Comparison of ENCODE assay signal across 18 cellular contexts in the genomic region with DNA sequence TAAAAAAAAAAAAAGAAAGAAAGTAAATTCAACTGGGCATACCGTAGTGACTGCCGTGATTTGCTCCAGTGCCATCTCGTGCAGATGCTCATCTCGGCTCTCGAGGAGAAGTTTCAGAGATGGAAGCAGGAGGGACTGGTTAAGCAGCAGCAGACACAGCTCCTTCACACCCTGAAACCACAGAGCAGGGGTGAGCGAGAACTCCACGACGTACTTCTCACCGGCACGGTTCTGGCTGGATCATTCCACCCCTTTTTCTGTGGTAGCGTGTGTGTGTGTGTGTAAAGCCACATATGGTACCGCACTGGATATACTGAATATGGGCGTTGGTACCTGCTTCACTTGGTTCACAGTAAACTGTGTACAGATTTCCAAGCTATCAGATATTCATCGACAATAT.
"Had no signal": no experiment of that assay in that cellular context is flagged by ENCODE, and none has a peak within 500 bp of the region (broad histone marks: within the 10 kb centered on the region; RNA-seq: fewer than 3 reads in every experiment).

No MANE protein-coding gene starts in this region.

- H3K27me3 Mint-ChIP-seq: activated naive CD4-positive, alpha-beta T cell treated with anti-CD3 and anti-CD28 coated beads, Interleukin-2, amount 10 ng/mL, durations not matched to agents 7 days and 5 days; stimulated activated naive B cell treated with anti-CD40 and anti-IgM and Interleukin-4, amounts not matched to agents 10 μg/mL and 1 μg/mL and 100 μg/mL, for 72 hours had no signal

- H3K36me3 ChIP-seq: neural progenitor cell, prostate gland, thoracic aorta had no signal

- H3K27me3 ChIP-seq: ascending aorta, esophagus muscularis mucosa, heart right ventricle, neural progenitor cell, right atrium auricular region had no signal

- H3K4me3 ChIP-seq: ascending aorta, esophagus muscularis mucosa, heart right ventricle, neural progenitor cell, prostate gland, right atrium auricular region, SK-N-MC, thoracic aorta had no signal

- H3K27ac ChIP-seq: ascending aorta, esophagus muscularis mucosa, heart right ventricle, neural progenitor cell, prostate gland, right atrium auricular region, SK-N-MC, thoracic aorta had no signal

- H3K4me3 Mint-ChIP-seq: activated CD4-positive, alpha-beta T cell treated with anti-CD3 and anti-CD28 coated beads, Interleukin-2, amount 10 ng/mL, durations not matched to agents 24 days and 14 days; activated naive CD4-positive, alpha-beta T cell treated with anti-CD3 and anti-CD28 coated beads, Interleukin-2, amount 10 ng/mL, durations not matched to agents 7 days and 5 days; neural progenitor cell; stimulated activated naive B cell treated with anti-CD40 and anti-IgM and Interleukin-4, amounts not matched to agents 10 μg/mL and 1 μg/mL and 100 μg/mL, for 72 hours had no signal

- H3K27ac Mint-ChIP-seq: activated CD4-positive, alpha-beta T cell treated with anti-CD3 and anti-CD28 coated beads, Interleukin-2, amount 10 ng/mL, durations not matched to agents 24 days and 14 days; activated naive CD4-positive, alpha-beta T cell treated with anti-CD3 and anti-CD28 coated beads, Interleukin-2, amount 10 ng/mL, durations not matched to agents 7 days and 5 days; neural progenitor cell; stimulated activated naive B cell treated with anti-CD40 and anti-IgM and Interleukin-4, amounts not matched to agents 10 μg/mL and 1 μg/mL and 100 μg/mL, for 72 hours had no signal

- H3K9me3 ChIP-seq: ascending aorta, esophagus muscularis mucosa, heart right ventricle, prostate gland, right atrium auricular region, thoracic aorta had no signal

- H3K4me1 ChIP-seq: ascending aorta, heart right ventricle, neural progenitor cell, prostate gland, right atrium auricular region had no signal

- DNase-seq: activated CD4-positive, alpha-beta T cell treated with anti-CD3 and anti-CD28 coated beads, Interleukin-2, amount 10 ng/mL, durations not matched to agents 24 days and 14 days; activated CD4-positive, CD25-positive, alpha-beta regulatory T cell; activated CD8-positive, alpha-beta memory T cell treated with anti-CD3 and anti-CD28 coated beads, Interleukin-2, amount 50 U/mL, for 4 hours; activated naive CD4-positive, alpha-beta T cell treated with anti-CD3 and anti-CD28 coated beads, Interleukin-2, amount 10 ng/mL, durations not matched to agents 7 days and 5 days; activated T-cell treated with anti-CD3 and anti-CD28 coated beads, Interleukin-2, amount 50 U/mL, for 4 hours; effector CD4-positive, alpha-beta T cell; heart right ventricle; left ventricle myocardium superior; stimulated activated CD4-positive, alpha-beta T cell treated with anti-CD3 and anti-CD28 coated beads, Interleukin-12 subunit alpha, Interleukin-12 subunit beta, amount 100 ng/mL, for 4 hours; stimulated activated naive B cell treated with anti-CD40 and anti-IgM and Interleukin-4, amounts not matched to agents 10 μg/mL and 1 μg/mL and 100 μg/mL, for 72 hours; T-helper 9 cell had no signal

- H3K4me1 Mint-ChIP-seq: stimulated activated naive B cell treated with anti-CD40 and anti-IgM and Interleukin-4, amounts not matched to agents 10 μg/mL and 1 μg/mL and 100 μg/mL, for 72 hours had no signal

- H3K9me3 Mint-ChIP-seq: activated CD4-positive, alpha-beta T cell treated with anti-CD3 and anti-CD28 coated beads, Interleukin-2, amount 10 ng/mL, durations not matched to agents 24 days and 14 days; activated naive CD4-positive, alpha-beta T cell treated with anti-CD3 and anti-CD28 coated beads, Interleukin-2, amount 10 ng/mL, durations not matched to agents 7 days and 5 days; activated T-cell treated with anti-CD3 and anti-CD28 coated beads, Interleukin-2, amount 50 U/mL, for 4 hours; neural progenitor cell; stimulated activated naive B cell treated with anti-CD40 and anti-IgM and Interleukin-4, amounts not matched to agents 10 μg/mL and 1 μg/mL and 100 μg/mL, for 72 hours had no signal

- ATAC-seq: activated T-cell treated with anti-CD3 and anti-CD28 coated beads, Interleukin-2, amount 50 U/mL, for 4 hours; heart right ventricle; left ventricle myocardium superior; stimulated activated naive B cell treated with anti-CD40 and anti-IgM and Interleukin-4, amounts not matched to agents 10 μg/mL and 1 μg/mL and 100 μg/mL, for 72 hours had no signal
